Comparison of ENCODE assay signal across 7 cellular contexts in the genomic region with DNA sequence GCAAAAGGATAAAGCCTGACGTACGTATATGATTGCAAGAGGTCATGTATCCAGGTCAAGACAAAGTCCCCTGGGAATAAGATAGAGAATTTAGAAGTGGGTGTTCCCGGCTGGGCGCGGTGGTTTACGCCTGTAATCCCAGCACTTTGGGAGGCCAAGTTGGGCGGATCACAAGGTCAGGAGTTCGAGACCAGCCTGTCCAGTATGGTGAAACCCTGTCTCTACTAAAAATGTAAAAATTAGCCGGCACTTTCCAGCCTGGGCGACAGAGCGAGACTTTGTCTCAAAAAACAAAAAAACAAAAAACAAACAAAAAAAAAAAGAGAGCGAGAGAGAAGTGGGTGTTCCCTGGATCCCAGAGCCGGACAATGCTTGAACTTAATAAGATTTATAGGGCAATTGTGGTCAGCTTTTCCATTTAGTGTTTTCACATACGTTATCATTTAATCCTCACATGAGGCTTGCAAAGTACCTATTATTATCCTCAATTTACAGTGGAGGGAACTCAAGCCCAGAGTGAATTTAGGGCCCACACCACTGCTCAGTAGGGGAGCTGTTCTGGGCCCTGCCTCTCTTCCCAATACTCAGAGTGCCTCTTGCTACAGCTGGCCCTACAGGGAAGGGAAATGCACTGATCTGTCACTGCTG. TPM values are rescaled to one million over a fixed set of nuclear protein-coding genes. Genes with fewer than 3 reads are reported as not detected.
A peak's percentile ranks its signal among the peaks of the same experiment; 100 is the strongest.
DNase-seq lines count a peak whose midpoint lies in the region; ATAC-seq and TF ChIP-seq lines count a peak whose summit lies in the region.
"Had no signal": no experiment of that assay in that cellular context is flagged by ENCODE, and none has a peak within 500 bp of the region (broad histone marks: within the 10 kb centered on the region; RNA-seq: fewer than 3 reads in every experiment).

No MANE protein-coding gene starts in this region.

- ATAC-seq in omental fat pad (ENCODE audit: low FRiP score) (no peak), GM18868 (IDR thresholded peaks at IDR 0.05; ENCODE audit: unreplicated experiment) (no peak)

- CTCF ChIA-PET in RWPE1 (lab: Yijun Ruan, JAX) = interaction anchor here (0.5 to 1.1 kb wide), 6 partner anchors 32 to 572 kb away, joined by 3 to 5 read pairs (median 4); no protein-coding TSS in a partner anchor

- TF ChIP-seq CTCF in RWPE1 (conservative IDR thresholded peaks at IDR 0.05; ENCODE audit: low read depth) (no peak), liver (IDR thresholded peaks at IDR 0.05; ENCODE audit: low read depth, low read length, missing input control) (no peak), omental fat pad (IDR thresholded peaks at IDR 0.05) (no peak)

- H3K27me3 ChIP-seq in BLaER1 = peaks cover 64% of the 10 kb centered on the region
- H3K27me3 ChIP-seq in liver (ENCODE audit: control insufficient read depth in 4 of 4, insufficient read depth in 4 of 4, low read length in 3 of 4) = no peaks in the 10 kb centered on the region

- H3K36me3 ChIP-seq in BLaER1 (no peaks in the 10 kb centered on the region), liver (ENCODE audit: control insufficient read depth in 4 of 4, insufficient read depth in 3 of 4, low read depth in 1 of 4, low read length in 3 of 4) (no peaks in the 10 kb centered on the region)

- H3K4me1 ChIP-seq in BLaER1 = peaks cover 44% of the 10 kb centered on the region
- H3K4me1 ChIP-seq in liver (ENCODE audit: control insufficient read depth in 4 of 4, insufficient read depth in 4 of 4, low read length in 3 of 4) = peaks cover 3 to 37% (median 22%) of the 10 kb centered on the region in 4 donors

- peak overlapping the region; percentile 99 for H3K4me2 ChIP-seq in BLaER1

- H3K9me3 ChIP-seq in BLaER1 (no peaks in the 10 kb centered on the region), liver (ENCODE audit: control insufficient read depth in 4 of 4, low read length in 3 of 4) (no peaks in the 10 kb centered on the region)

- peaks cover 30% of the 10 kb centered on the region for H4K20me1 ChIP-seq in BLaER1

- peak overlapping the region; percentile 75 for H3K4me3 ChIP-seq in BLaER1
- H3K4me3 ChIP-seq in liver (ENCODE audit: low read depth in 1 of 3, low read length in 3 of 3) = peak overlapping the region; percentile 68 to 78 (median 71)

- TF ChIP-seq RAD21 in liver (IDR thresholded peaks at IDR 0.05) = no peak

- no peak overlapping the region for H3K27ac ChIP-seq in BLaER1
- H3K27ac ChIP-seq in RWPE1 = peak overlapping the region; percentile 100
- peak overlapping the region; percentile 76 to 94 for H3K27ac ChIP-seq in liver (ENCODE audit: low read depth in 1 of 2, low read length in 2 of 2)

- H3K9ac ChIP-seq in BLaER1 = peak overlapping the region; percentile 79; the same call in 1 of the 2 replicates
- H3K9ac ChIP-seq in liver (ENCODE audit: low read depth in 1 of 2, low read length in 2 of 2) = peak overlapping the region in 1 of 2 donors; percentile 71

- DNase-seq in RWPE1 (ENCODE audit: low spot score) (no peak), omental fat pad (ENCODE audit: low spot score) (no peak), midbrain (lab: John Stamatoyannopoulos, UW) (no peak)
- DNase-seq: stimulated activated CD4-positive, alpha-beta T cell treated with anti-CD3 and anti-CD28 coated beads, Interleukin-2, amount 100 ng/mL, for 24 hours had no signal

- 32% methylated on average over 14 of the region's 14 CpGs for WGBS in liver

- POLR2A ChIA-PET in RWPE1 (lab: Yijun Ruan, JAX; ENCODE audit: low non-redundant PET) = interaction anchor here (0.5 kb wide), 1 partner anchor 24 kb away, joined by 3 read pairs; no protein-coding TSS in a partner anchor

TF ChIP-seq in liver, 16 proteins besides CTCF, POLR2A, EP300 and RAD21:
- TF ChIP-seq FOXA2 (IDR thresholded peaks at IDR 0.05) (no peak), NR2F2 (IDR thresholded peaks at IDR 0.05) (peak; percentile 12)
TF ChIP-seq in liver: peak in this region for 1.

RNA-seq across cellular contexts. Expression of gene GLTPD2, which starts 0.5 kb away (rescaled TPM):
- 10 to 100 TPM; 15.1 to 34.5 TPM for total RNA-seq in liver
- polyA plus RNA-seq in liver = 10 to 100 TPM; 16.9 to 63.2 TPM
- not detected for total RNA-seq in omental fat pad

RNA-seq across cellular contexts. Expression of gene VMO1, which starts 2.1 kb away (rescaled TPM):
- 1 to 10 TPM; 1.7 to 1.8 TPM for total RNA-seq in liver
- polyA plus RNA-seq in liver = 1 to 10 TPM; 5.9 to 9.1 TPM
- 10 to 100 TPM in 1 of 4 donors, 1 to 10 TPM in 3; 2.1 to 13.1 (median 8.4) TPM for total RNA-seq in omental fat pad

RNA-seq across cellular contexts. Expression of gene PSMB6, which starts 7.7 kb away (rescaled TPM):
- 10 to 100 TPM; 64.7 to 95.5 TPM for total RNA-seq in liver
- 100 to 1,000 TPM; 155 to 219 TPM for polyA plus RNA-seq in liver
- 100 to 1,000 TPM; 109 to 164 (median 150) TPM for total RNA-seq in omental fat pad

RNA-seq across cellular contexts. Expression of gene TM4SF5, which starts 16.6 kb away (rescaled TPM):
- 10 to 100 TPM; 20.1 to 32.5 TPM for total RNA-seq in liver
- 100 to 1,000 TPM; 198 to 309 TPM for polyA plus RNA-seq in liver
- not detected for total RNA-seq in omental fat pad

Comparison
In these comparisons a context has a peak if more than half of its experiments do, and no peak if none do; other contexts are left out.
1. RNA of gene GLTPD2, which starts 0.5 kb away (total RNA-seq): 15.1 to 34.5 TPM in liver; not detected in omental fat pad; every median in the first group is over 10 times any median in the second.